Comparison of ENCODE assay signal across 1 cellular context in the genomic region with DNA sequence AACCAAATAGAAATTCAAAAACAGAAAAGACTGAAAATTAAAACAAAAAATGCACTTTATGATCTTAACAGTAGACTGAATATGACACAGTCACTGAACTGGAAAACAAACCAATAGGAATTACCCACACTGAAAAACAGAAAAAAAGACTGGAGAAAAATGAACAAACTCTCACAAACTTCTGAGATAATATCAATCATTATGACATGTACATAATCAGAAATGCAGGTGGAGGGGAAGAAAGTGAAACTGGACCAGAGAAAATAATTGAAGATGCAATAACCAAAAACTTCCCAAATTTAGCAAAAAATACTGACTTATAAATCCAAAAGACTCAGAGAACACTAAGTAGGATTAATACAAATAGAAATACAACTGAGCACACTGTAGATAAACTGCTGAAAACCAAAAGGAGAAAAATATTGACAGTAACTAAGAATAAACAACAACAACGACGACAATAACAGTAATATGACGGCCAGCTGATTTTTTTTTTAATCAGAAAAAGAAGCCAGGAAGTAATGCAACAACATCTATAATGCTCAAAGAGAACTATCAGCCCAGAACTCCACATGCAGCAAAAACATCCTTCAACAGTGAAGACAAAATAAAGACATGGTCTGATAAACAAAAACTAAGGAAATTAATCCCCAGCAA.
TF ChIP-seq lines count a peak whose summit lies in the region.

No MANE protein-coding gene starts in this region.

TF ChIP-seq in K562, 482 proteins besides CTCF, POLR2A, EP300 and RAD21 (continued from another document):
- no peak for TF ChIP-seq ZNF551 (CRISPR knock-in tag; IDR thresholded peaks at IDR 0.05)
- TF ChIP-seq, protein P1, sequence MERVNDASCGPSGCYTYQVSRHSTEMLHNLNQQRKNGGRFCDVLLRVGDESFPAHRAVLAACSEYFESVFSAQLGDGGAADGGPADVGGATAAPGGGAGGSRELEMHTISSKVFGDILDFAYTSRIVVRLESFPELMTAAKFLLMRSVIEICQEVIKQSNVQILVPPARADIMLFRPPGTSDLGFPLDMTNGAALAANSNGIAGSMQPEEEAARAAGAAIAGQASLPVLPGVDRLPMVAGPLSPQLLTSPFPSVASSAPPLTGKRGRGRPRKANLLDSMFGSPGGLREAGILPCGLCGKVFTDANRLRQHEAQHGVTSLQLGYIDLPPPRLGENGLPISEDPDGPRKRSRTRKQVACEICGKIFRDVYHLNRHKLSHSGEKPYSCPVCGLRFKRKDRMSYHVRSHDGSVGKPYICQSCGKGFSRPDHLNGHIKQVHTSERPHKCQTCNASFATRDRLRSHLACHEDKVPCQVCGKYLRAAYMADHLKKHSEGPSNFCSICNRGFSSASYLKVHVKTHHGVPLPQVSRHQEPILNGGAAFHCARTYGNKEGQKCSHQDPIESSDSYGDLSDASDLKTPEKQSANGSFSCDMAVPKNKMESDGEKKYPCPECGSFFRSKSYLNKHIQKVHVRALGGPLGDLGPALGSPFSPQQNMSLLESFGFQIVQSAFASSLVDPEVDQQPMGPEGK (CRISPR knock-in tag; IDR thresholded peaks at IDR 0.05; ENCODE audit: borderline replicate concordance): no peak
- no peak for TF ChIP-seq ZNF324 (CRISPR knock-in tag; IDR thresholded peaks at IDR 0.05)
- TF ChIP-seq, protein P2, sequence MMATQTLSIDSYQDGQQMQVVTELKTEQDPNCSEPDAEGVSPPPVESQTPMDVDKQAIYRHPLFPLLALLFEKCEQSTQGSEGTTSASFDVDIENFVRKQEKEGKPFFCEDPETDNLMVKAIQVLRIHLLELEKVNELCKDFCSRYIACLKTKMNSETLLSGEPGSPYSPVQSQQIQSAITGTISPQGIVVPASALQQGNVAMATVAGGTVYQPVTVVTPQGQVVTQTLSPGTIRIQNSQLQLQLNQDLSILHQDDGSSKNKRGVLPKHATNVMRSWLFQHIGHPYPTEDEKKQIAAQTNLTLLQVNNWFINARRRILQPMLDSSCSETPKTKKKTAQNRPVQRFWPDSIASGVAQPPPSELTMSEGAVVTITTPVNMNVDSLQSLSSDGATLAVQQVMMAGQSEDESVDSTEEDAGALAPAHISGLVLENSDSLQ (IDR thresholded peaks at IDR 0.05): peak; percentile 16; the same call in 1 of the 2 replicates
- no peak for TF ChIP-seq MYC (IDR thresholded peaks at IDR 0.05; ENCODE audit: low read depth, low read length)
- no peak for TF ChIP-seq MYC (CRISPR knock-in tag; IDR thresholded peaks at IDR 0.05; ENCODE audit: borderline replicate concordance, low read depth)
